In genomic region chr4:8303485-8304281, GRCh38 we compare ENCODE assay signal across 1 cellular context.
TF ChIP-seq lines count a peak whose summit lies in the region.

No MANE protein-coding gene starts in this region.

TF ChIP-seq in K562, 482 proteins besides CTCF, POLR2A, EP300 and RAD21 (continued from another document and continues in another):
- no peak for TF ChIP-seq MXD1 (CRISPR knock-in tag; IDR thresholded peaks at IDR 0.05; ENCODE audit: borderline replicate concordance, poor library complexity, severe bottlenecking)
- no peak for TF ChIP-seq ZKSCAN3 (CRISPR knock-in tag; IDR thresholded peaks at IDR 0.05)
- TF ChIP-seq, protein P1, sequence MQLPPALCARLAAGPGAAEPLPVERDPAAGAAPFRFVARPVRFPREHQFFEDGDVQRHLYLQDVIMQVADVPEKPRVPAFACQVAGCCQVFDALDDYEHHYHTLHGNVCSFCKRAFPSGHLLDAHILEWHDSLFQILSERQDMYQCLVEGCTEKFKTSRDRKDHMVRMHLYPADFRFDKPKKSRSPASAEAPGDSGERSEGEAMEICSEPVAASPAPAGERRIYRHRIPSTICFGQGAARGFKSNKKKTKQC (CRISPR knock-in tag; IDR thresholded peaks at IDR 0.05), result no peak
- TF ChIP-seq MCM5 (IDR thresholded peaks at IDR 0.05; ENCODE audit: low read depth), result no peak
- no peak for TF ChIP-seq ZNF507 (tag; conservative IDR thresholded peaks at IDR 0.05)
- no peak for TF ChIP-seq ZFX (CRISPR knock-in tag; IDR thresholded peaks at IDR 0.05)
- peak; percentile 55; the same call in 1 of the 2 replicates for TF ChIP-seq ZBTB12 (CRISPR knock-in tag; IDR thresholded peaks at IDR 0.05)
- TF ChIP-seq ZC3H8 (IDR thresholded peaks at IDR 0.05), result peak; percentile 91; the same call in 1 of the 2 replicates
- TF ChIP-seq, protein P2, sequence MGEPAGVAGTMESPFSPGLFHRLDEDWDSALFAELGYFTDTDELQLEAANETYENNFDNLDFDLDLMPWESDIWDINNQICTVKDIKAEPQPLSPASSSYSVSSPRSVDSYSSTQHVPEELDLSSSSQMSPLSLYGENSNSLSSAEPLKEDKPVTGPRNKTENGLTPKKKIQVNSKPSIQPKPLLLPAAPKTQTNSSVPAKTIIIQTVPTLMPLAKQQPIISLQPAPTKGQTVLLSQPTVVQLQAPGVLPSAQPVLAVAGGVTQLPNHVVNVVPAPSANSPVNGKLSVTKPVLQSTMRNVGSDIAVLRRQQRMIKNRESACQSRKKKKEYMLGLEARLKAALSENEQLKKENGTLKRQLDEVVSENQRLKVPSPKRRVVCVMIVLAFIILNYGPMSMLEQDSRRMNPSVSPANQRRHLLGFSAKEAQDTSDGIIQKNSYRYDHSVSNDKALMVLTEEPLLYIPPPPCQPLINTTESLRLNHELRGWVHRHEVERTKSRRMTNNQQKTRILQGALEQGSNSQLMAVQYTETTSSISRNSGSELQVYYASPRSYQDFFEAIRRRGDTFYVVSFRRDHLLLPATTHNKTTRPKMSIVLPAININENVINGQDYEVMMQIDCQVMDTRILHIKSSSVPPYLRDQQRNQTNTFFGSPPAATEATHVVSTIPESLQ (CRISPR knock-in tag; IDR thresholded peaks at IDR 0.05), result no peak
- TF ChIP-seq PHB2 (IDR thresholded peaks at IDR 0.05; ENCODE audit: low read depth), result peak; percentile 75; the same call in 1 of the 2 replicates
- peak; percentile 89 for TF ChIP-seq FOXK2 (conservative IDR thresholded peaks at IDR 0.05 in 1 of 2, IDR thresholded peaks at IDR 0.05 in 1 of 2; ENCODE audit: low read depth in 2 of 2)
- no peak for TF ChIP-seq MTF1 (CRISPR knock-in tag; IDR thresholded peaks at IDR 0.05; ENCODE audit: borderline replicate concordance)
- TF ChIP-seq ETS1 (conservative IDR thresholded peaks at IDR 0.05; ENCODE audit: control insufficient read depth, low read depth, low read length), result peak; percentile 81
- TF ChIP-seq NFE2 (IDR thresholded peaks at IDR 0.05; ENCODE audit: low read depth), result peak; percentile 100
- no peak for TF ChIP-seq KDM5B (IDR thresholded peaks at IDR 0.05; ENCODE audit: insufficient replicate concordance, low read depth, low read length)
- peak; percentile 63; the same call in 1 of the 2 replicates for TF ChIP-seq ZZZ3 (IDR thresholded peaks at IDR 0.05)
- TF ChIP-seq, protein P3, sequence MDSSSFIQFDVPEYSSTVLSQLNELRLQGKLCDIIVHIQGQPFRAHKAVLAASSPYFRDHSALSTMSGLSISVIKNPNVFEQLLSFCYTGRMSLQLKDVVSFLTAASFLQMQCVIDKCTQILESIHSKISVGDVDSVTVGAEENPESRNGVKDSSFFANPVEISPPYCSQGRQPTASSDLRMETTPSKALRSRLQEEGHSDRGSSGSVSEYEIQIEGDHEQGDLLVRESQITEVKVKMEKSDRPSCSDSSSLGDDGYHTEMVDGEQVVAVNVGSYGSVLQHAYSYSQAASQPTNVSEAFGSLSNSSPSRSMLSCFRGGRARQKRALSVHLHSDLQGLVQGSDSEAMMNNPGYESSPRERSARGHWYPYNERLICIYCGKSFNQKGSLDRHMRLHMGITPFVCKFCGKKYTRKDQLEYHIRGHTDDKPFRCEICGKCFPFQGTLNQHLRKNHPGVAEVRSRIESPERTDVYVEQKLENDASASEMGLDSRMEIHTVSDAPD (CRISPR knock-in tag; IDR thresholded peaks at IDR 0.05), result no peak
- TF ChIP-seq JUNB (CRISPR knock-in tag; conservative IDR thresholded peaks at IDR 0.05), result peak; percentile 99
- peak; percentile 86 for TF ChIP-seq FOXM1 (IDR thresholded peaks at IDR 0.05; ENCODE audit: low read depth)
- no peak for TF ChIP-seq FOXM1 (CRISPR knock-in tag; IDR thresholded peaks at IDR 0.05; ENCODE audit: low read depth)
- TF ChIP-seq POLR2H (tag; IDR thresholded peaks at IDR 0.05; ENCODE audit: low read depth), result no peak
- TF ChIP-seq ZBTB8A (IDR thresholded peaks at IDR 0.05; ENCODE audit: partially characterized antibody), result no peak
- TF ChIP-seq THAP7 (CRISPR knock-in tag; IDR thresholded peaks at IDR 0.05), result no peak
- TF ChIP-seq MCM3 (IDR thresholded peaks at IDR 0.05), result peak; percentile 88
- TF ChIP-seq POLR3G (IDR thresholded peaks at IDR 0.05; ENCODE audit: extremely low read depth, insufficient read length, insufficient replicate concordance), result no peak
- no peak for TF ChIP-seq FOXA1 (IDR thresholded peaks at IDR 0.05; ENCODE audit: borderline replicate concordance)
- 0 out of 2 replicates have a peak, but pooled peaks have one; percentile 4 for TF ChIP-seq ZNF347 (CRISPR knock-in tag; IDR thresholded peaks at IDR 0.05; ENCODE audit: low read depth)
- TF ChIP-seq TBL1XR1 (IDR thresholded peaks at IDR 0.05; ENCODE audit: low read length in 2 of 2), result peak; percentile 97 to 100
- peak; percentile 96 for TF ChIP-seq NCOA1 (IDR thresholded peaks at IDR 0.05; ENCODE audit: low read depth)
- no peak for TF ChIP-seq CHD2 (IDR thresholded peaks at IDR 0.05; ENCODE audit: low read depth, low read length)
- no peak for TF ChIP-seq SETDB1 (IDR thresholded peaks at IDR 0.05; ENCODE audit: low read length)
- TF ChIP-seq BCOR (IDR thresholded peaks at IDR 0.05), result peak; percentile 98
- TF ChIP-seq, protein P4, sequence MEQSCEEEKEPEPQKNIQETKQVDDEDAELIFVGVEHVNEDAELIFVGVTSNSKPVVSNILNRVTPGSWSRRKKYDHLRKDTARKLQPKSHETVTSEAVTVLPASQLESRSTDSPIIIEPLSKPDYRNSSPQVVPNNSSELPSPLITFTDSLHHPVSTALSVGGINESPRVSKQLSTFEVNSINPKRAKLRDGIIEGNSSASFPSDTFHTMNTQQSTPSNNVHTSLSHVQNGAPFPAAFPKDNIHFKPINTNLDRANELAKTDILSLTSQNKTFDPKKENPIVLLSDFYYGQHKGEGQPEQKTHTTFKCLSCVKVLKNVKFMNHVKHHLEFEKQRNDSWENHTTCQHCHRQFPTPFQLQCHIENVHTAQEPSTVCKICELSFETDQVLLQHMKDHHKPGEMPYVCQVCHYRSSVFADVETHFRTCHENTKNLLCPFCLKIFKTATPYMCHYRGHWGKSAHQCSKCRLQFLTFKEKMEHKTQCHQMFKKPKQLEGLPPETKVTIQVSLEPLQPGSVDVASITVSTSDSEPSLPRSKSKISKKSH (CRISPR knock-in tag; IDR thresholded peaks at IDR 0.05), result no peak
- TF ChIP-seq ZBTB2 (IDR thresholded peaks at IDR 0.05), result peak; percentile 94
- TF ChIP-seq ZNF592 (IDR thresholded peaks at IDR 0.05), result peak; percentile 86
- TF ChIP-seq HNRNPLL (IDR thresholded peaks at IDR 0.05; ENCODE audit: low read depth, low read length, poor library complexity, severe bottlenecking), result no peak
- TF ChIP-seq C11orf30 (IDR thresholded peaks at IDR 0.05; ENCODE audit: low read depth), result peak; percentile 100
- TF ChIP-seq IRF9 (tag; IDR thresholded peaks at IDR 0.05), result peak; percentile 80
- no peak for TF ChIP-seq PCBP1 (IDR thresholded peaks at IDR 0.05; ENCODE audit: low read depth, low read length, poor library complexity, severe bottlenecking)
- TF ChIP-seq TCF7L2 (IDR thresholded peaks at IDR 0.05; ENCODE audit: low read depth, low read length), result no peak
- TF ChIP-seq TGIF2 (CRISPR knock-in tag; IDR thresholded peaks at IDR 0.05), result no peak
- TF ChIP-seq, protein P5, sequence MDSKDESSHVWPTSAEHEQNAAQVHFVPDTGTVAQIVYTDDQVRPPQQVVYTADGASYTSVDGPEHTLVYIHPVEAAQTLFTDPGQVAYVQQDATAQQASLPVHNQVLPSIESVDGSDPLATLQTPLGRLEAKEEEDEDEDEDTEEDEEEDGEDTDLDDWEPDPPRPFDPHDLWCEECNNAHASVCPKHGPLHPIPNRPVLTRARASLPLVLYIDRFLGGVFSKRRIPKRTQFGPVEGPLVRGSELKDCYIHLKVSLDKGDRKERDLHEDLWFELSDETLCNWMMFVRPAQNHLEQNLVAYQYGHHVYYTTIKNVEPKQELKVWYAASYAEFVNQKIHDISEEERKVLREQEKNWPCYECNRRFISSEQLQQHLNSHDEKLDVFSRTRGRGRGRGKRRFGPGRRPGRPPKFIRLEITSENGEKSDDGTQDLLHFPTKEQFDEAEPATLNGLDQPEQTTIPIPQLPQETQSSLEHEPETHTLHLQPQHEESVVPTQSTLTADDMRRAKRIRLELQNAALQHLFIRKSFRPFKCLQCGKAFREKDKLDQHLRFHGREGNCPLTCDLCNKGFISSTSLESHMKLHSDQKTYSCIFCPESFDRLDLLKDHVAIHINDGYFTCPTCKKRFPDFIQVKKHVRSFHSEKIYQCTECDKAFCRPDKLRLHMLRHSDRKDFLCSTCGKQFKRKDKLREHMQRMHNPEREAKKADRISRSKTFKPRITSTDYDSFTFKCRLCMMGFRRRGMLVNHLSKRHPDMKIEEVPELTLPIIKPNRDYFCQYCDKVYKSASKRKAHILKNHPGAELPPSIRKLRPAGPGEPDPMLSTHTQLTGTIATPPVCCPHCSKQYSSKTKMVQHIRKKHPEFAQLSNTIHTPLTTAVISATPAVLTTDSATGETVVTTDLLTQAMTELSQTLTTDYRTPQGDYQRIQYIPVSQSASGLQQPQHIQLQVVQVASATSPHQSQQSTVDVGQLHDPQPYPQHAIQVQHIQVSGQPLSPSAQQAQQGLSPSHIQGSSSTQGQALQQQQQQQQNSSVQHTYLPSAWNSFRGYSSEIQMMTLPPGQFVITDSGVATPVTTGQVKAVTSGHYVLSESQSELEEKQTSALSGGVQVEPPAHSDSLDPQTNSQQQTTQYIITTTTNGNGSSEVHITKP (IDR thresholded peaks at IDR 0.05; ENCODE audit: partially characterized antibody), result peak; percentile 79
- TF ChIP-seq SP1 (CRISPR knock-in tag; IDR thresholded peaks at IDR 0.05), result peak; percentile 90
